Comparison of ENCODE assay signal across 7 cellular contexts in genomic region chr11:124865902-124866851, GRCh38. TPM values are rescaled to one million over a fixed set of nuclear protein-coding genes. Genes with fewer than 3 reads are reported as not detected.
DNase-seq lines count a peak whose midpoint lies in the region; ATAC-seq and TF ChIP-seq lines count a peak whose summit lies in the region.

No MANE protein-coding gene starts in this region.

- no peak overlapping the region for H3K27ac ChIP-seq in esophagus muscularis mucosa (replicated peaks in 1 of 4)
- no peak overlapping the region for H3K27ac ChIP-seq in uterus

- H3K27ac Mint-ChIP-seq in nephron, result no peak overlapping the region

- H3K4me3 Mint-ChIP-seq in nephron, result peak overlapping the region; percentile 44 to 57 (median 51)

- H3K27me3 ChIP-seq in esophagus muscularis mucosa (peaks cover 5 to 100% (median 79%) of the 10 kb centered on the region in 4 donors), uterus (peaks cover 40 to 73% of the 10 kb centered on the region in 2 donors)

- H3K4me1 ChIP-seq in esophagus muscularis mucosa (peaks cover 50 to 70% (median 60%) of the 10 kb centered on the region in 4 donors), uterus (peaks cover 0 to 14% of the 10 kb centered on the region in 2 donors)

- DNase-seq in LNCaP clone FGC (ENCODE audit: low read depth), result no peak
- peak; percentile 23 for DNase-seq in activated T-cell treated with anti-CD3 and anti-CD28 coated beads for 24 hours (ENCODE audit: low read depth)
- no peak for DNase-seq in esophagus muscularis mucosa (ENCODE audit: extremely low spot score)
- no peak for DNase-seq in uterus
- DNase-seq in OCI-M2 (lab: John Stamatoyannopoulos, UW; ENCODE audit: unreplicated experiment), result no peak

- no peaks in the 10 kb centered on the region for H3K36me3 Mint-ChIP-seq in nephron (ENCODE audit: low read depth)

- H3K4me3 ChIP-seq in LNCaP clone FGC (ENCODE audit: low read depth, low read length) (peak overlapping the region; percentile 27; the same call in 1 of the 2 replicates), esophagus muscularis mucosa (peak overlapping the region; percentile 32 to 49 (median 38)), uterus (peak overlapping the region in 1 of 2 donors; percentile 15)

- no peaks in the 10 kb centered on the region for H3K36me3 ChIP-seq in esophagus muscularis mucosa
- H3K36me3 ChIP-seq in uterus, result no peaks in the 10 kb centered on the region

- no peaks in the 10 kb centered on the region for H3K9me3 Mint-ChIP-seq in nephron

- intact Hi-C loops in esophagus muscularis mucosa (cut with DNase I) (no loop called here), uterus (cut with DNase I; ENCODE audit: low total_unique reads) (no loop called here)

- peaks cover 100% of the 10 kb centered on the region for H3K27me3 Mint-ChIP-seq in nephron (ENCODE audit: low read depth)

- H3K4me1 Mint-ChIP-seq in nephron, result peaks cover 26% of the 10 kb centered on the region

- ATAC-seq in GM18498 (IDR thresholded peaks at IDR 0.05; ENCODE audit: unreplicated experiment), result peak; percentile 49

- no peak for TF ChIP-seq POLR2A in esophagus muscularis mucosa (IDR thresholded peaks at IDR 0.05; ENCODE audit: low read depth)
- TF ChIP-seq POLR2A in uterus (IDR thresholded peaks at IDR 0.05), result no peak

- H3K9me3 ChIP-seq in esophagus muscularis mucosa (no peaks in the 10 kb centered on the region), uterus (no peaks in the 10 kb centered on the region)

- WGBS in esophagus muscularis mucosa, result 13% methylated on average over 26 of the region's 62 CpGs

- TF ChIP-seq EP300 in esophagus muscularis mucosa (IDR thresholded peaks at IDR 0.05), result no peak

- TF ChIP-seq CTCF in LNCaP clone FGC (IDR thresholded peaks at IDR 0.05; ENCODE audit: control insufficient read depth, extremely low read depth, insufficient read depth) (peak; percentile 81), esophagus muscularis mucosa (IDR thresholded peaks at IDR 0.05) (peak; percentile 64 to 83 (median 72)), nephron (IDR thresholded peaks at IDR 0.05; ENCODE audit: unreplicated experiment in 3 of 3) (peak; percentile 86 to 92 (median 87)), uterus (IDR thresholded peaks at IDR 0.05) (peak; percentile 48 to 74 (median 64))

RNA-seq across cellular contexts. Expression of gene ROBO3, which starts 0.9 kb away (rescaled TPM):
- total RNA-seq in esophagus muscularis mucosa (10 to 100 TPM in 1 of 4 donors, 1 to 10 TPM in 3; 5.0 to 10.8 (median 8.5) TPM), uterus (10 to 100 TPM in 2 of 4 donors, 1 to 10 TPM in 2; 7.1 to 21.8 (median 11.1) TPM)

RNA-seq across cellular contexts. Expression of gene ROBO4, which starts 31.5 kb away (rescaled TPM):
- total RNA-seq in esophagus muscularis mucosa (10 to 100 TPM; 16.2 to 49.8 (median 36.7) TPM), uterus (10 to 100 TPM; 11.2 to 96.6 (median 46.6) TPM)

RNA-seq across cellular contexts. Expression of gene HEPN1, which starts 52.9 kb away (rescaled TPM):
- total RNA-seq in esophagus muscularis mucosa (not detected), uterus (not detected)
